Comparison of ENCODE assay signal across 16 cellular contexts in genomic region chr10:31315453-31315852, GRCh38. TPM values are rescaled to one million over a fixed set of nuclear protein-coding genes. Genes with fewer than 3 reads are reported as not detected.
DNase-seq lines count a peak whose midpoint lies in the region; ATAC-seq and TF ChIP-seq lines count a peak whose summit lies in the region.
"Had no signal": no experiment of that assay in that cellular context is flagged by ENCODE, and none has a peak within 500 bp of the region (broad histone marks: within the 10 kb centered on the region; RNA-seq: fewer than 3 reads in every experiment).

No MANE protein-coding gene starts in this region.

- no peak for TF ChIP-seq EP300 in SK-N-SH (IDR thresholded peaks at IDR 0.05; ENCODE audit: borderline replicate concordance in 1 of 2, low read depth in 1 of 2, low read length in 1 of 2)

- peak overlapping the region; percentile 10; the same call in 1 of the 2 replicates for H3K9ac ChIP-seq in SK-N-SH
- no peak overlapping the region for H3K9ac ChIP-seq in fibroblast of lung (ENCODE audit: insufficient read depth, low read length)
- no peak overlapping the region for H3K9ac ChIP-seq in subcutaneous abdominal adipose tissue (ENCODE audit: low read length in 5 of 5)

- H2AFZ ChIP-seq in SK-N-SH (ENCODE audit: low read depth) = peak overlapping the region; percentile 52; the same call in 1 of the 2 replicates
- no peak overlapping the region for H2AFZ ChIP-seq in fibroblast of lung (ENCODE audit: low read length)
- H2AFZ ChIP-seq: hepatocyte had no signal

- H3K79me2 ChIP-seq in SK-N-SH (ENCODE audit: insufficient read depth) = peaks cover 29% of the 10 kb centered on the region
- peaks cover 33% of the 10 kb centered on the region for H3K79me2 ChIP-seq in fibroblast of lung (ENCODE audit: control insufficient read depth, insufficient read depth, low read length)

- DNase-seq in SK-N-SH = no peak
- peak; percentile 31 for DNase-seq in T1000 (lab: John Stamatoyannopoulos, UW)
- DNase-seq in fibroblast of lung (ENCODE audit: low read depth in 2 of 2) = peak; percentile 61 to 85
- DNase-seq in ecto neural progenitor cell (ENCODE audit: low spot score) = no peak
- DNase-seq in GM19238 (ENCODE audit: insufficient read length, low spot score) = no peak
- DNase-seq in NCI-H524 (lab: John Stamatoyannopoulos, UW) = no peak
- DNase-seq: Caco-2, endodermal cell, OCI-M1, right lobe of liver had no signal

- TF ChIP-seq CTCF in SK-N-SH (IDR thresholded peaks at IDR 0.05) (no peak), fibroblast of lung (conservative IDR thresholded peaks at IDR 0.05 in 1 of 2, IDR thresholded peaks at IDR 0.05 in 1 of 2; ENCODE audit: low read depth in 1 of 2, low read length in 2 of 2) (no peak)

- H4K20me1 ChIP-seq in SK-N-SH (ENCODE audit: insufficient read depth) (no peaks in the 10 kb centered on the region), fibroblast of lung (ENCODE audit: control insufficient read depth, extremely low read depth, insufficient read depth, low read length) (no peaks in the 10 kb centered on the region)

- TF ChIP-seq RAD21 in SK-N-SH (IDR thresholded peaks at IDR 0.05; ENCODE audit: low read length) = no peak

- CTCF ChIA-PET in SK-N-SH (lab: Yijun Ruan, JAX) = no interaction called here

- POLR2A ChIA-PET in SK-N-SH (lab: Yijun Ruan, JAX) = no interaction called here

- H3K4me3 ChIP-seq in SK-N-SH (ENCODE audit: low read depth in 2 of 2, low read length in 1 of 2) (no peak overlapping the region), fibroblast of lung (replicated peaks in 1 of 4; ENCODE audit: control extremely low read depth in 1 of 4, insufficient read depth in 1 of 4, low read depth in 3 of 4, low read length in 4 of 4) (peak overlapping the region in 2 of 4 experiments; percentile 9 to 12), subcutaneous abdominal adipose tissue (ENCODE audit: low read depth in 1 of 5, low read length in 5 of 5) (no peak overlapping the region)
- H3K4me3 ChIP-seq: hepatocyte, right lobe of liver had no signal

- WGBS in SK-N-SH (ENCODE audit: low lambda C conversion rate) = 57% methylated on average over 4 of the region's 4 CpGs

- peak overlapping the region in 1 of 2 experiments; percentile 60; a peak in 2 of 4 replicates for H3K27ac ChIP-seq in SK-N-SH (ENCODE audit: low read depth in 2 of 2, low read length in 1 of 2)
- peak overlapping the region; percentile 47 for H3K27ac ChIP-seq in fibroblast of lung (ENCODE audit: insufficient read depth, low read length)
- peak overlapping the region; percentile 42 for H3K27ac ChIP-seq in subcutaneous abdominal adipose tissue (ENCODE audit: low read depth, low read length)
- H3K27ac ChIP-seq: 22Rv1, hepatocyte, right lobe of liver had no signal

- H3K9me3 ChIP-seq in SK-N-SH (no peaks in the 10 kb centered on the region), fibroblast of lung (ENCODE audit: control insufficient read depth, insufficient read depth, low read depth, low read length) (no peaks in the 10 kb centered on the region), subcutaneous abdominal adipose tissue (ENCODE audit: control insufficient read depth in 5 of 5, low read length in 5 of 5) (no peaks in the 10 kb centered on the region)
- H3K9me3 ChIP-seq: Caco-2, right lobe of liver had no signal

- peaks cover 24% of the 10 kb centered on the region for H3F3A ChIP-seq in SK-N-SH (replicated peaks; ENCODE audit: insufficient read depth)

- ATAC-seq in SK-N-SH treated with all-trans-retinoic acid at 6 μM for 48 hours = no peak
- ATAC-seq: left lobe of liver; natural killer cell treated with Interleukin-12 subunit alpha and Interleukin-12 subunit beta and Interleukin-15 and Interleukin-18, amount 100 ng/mL, for 72 hours; right lobe of liver had no signal

- peaks cover 0 to 4% of the 10 kb centered on the region in 2 experiments; a peak in 3 of 4 replicates for H3K4me1 ChIP-seq in SK-N-SH (ENCODE audit: control insufficient read depth in 1 of 2, insufficient read depth in 2 of 2, low read depth in 1 of 2, low read length in 1 of 2)
- H3K4me1 ChIP-seq in fibroblast of lung (ENCODE audit: control insufficient read depth, extremely low read depth, insufficient read depth, low read length) = peaks cover 14% of the 10 kb centered on the region
- H3K4me1 ChIP-seq in subcutaneous abdominal adipose tissue (ENCODE audit: control insufficient read depth in 5 of 5, insufficient read depth in 5 of 5, low read length in 5 of 5) = peaks cover 0 to 32% (median 28%) of the 10 kb centered on the region in 5 donors
- H3K4me1 ChIP-seq: Caco-2 had no signal

- peak overlapping the region; percentile 5; the same call in 1 of the 2 replicates for H3K4me2 ChIP-seq in SK-N-SH
- peak overlapping the region; percentile 65 for H3K4me2 ChIP-seq in fibroblast of lung (ENCODE audit: extremely low read depth, insufficient read depth, low read length)
- H3K4me2 ChIP-seq: hepatocyte had no signal

- H3K9me2 ChIP-seq in SK-N-SH = no peaks in the 10 kb centered on the region

- H3K27me3 ChIP-seq in SK-N-SH (ENCODE audit: insufficient read depth) (no peaks in the 10 kb centered on the region), fibroblast of lung (ENCODE audit: control insufficient read depth, insufficient read depth, low read length) (no peaks in the 10 kb centered on the region), subcutaneous abdominal adipose tissue (ENCODE audit: control insufficient read depth in 5 of 5, insufficient read depth in 4 of 5, low read length in 5 of 5) (no peaks in the 10 kb centered on the region)
- H3K27me3 ChIP-seq: hepatocyte, right lobe of liver had no signal

- no peaks in the 10 kb centered on the region for H3K36me3 ChIP-seq in SK-N-SH (replicated peaks in 1 of 2; ENCODE audit: control insufficient read depth in 1 of 2, insufficient read depth in 2 of 2, low read length in 1 of 2)
- H3K36me3 ChIP-seq in fibroblast of lung (ENCODE audit: control insufficient read depth, insufficient read depth, low read length) = no peaks in the 10 kb centered on the region
- peaks cover 0 to 5% (median 0%) of the 10 kb centered on the region in 5 donors for H3K36me3 ChIP-seq in subcutaneous abdominal adipose tissue (ENCODE audit: control insufficient read depth in 5 of 5, insufficient read depth in 5 of 5, low read length in 5 of 5)
- H3K36me3 ChIP-seq: right lobe of liver had no signal

TF ChIP-seq in SK-N-SH, 30 proteins besides CTCF, POLR2A, EP300 and RAD21 (continues in another document):
- TF ChIP-seq REST (IDR thresholded peaks at IDR 0.05; ENCODE audit: low read depth, low read length) = no peak
- no peak for TF ChIP-seq MXI1 (IDR thresholded peaks at IDR 0.05; ENCODE audit: low read depth, low read length)

TF ChIP-seq in SK-N-SH treated with all-trans-retinoic acid at 6 μM for 48 hours, 23 proteins besides CTCF, POLR2A, EP300 and RAD21 (continues in another document):
- TF ChIP-seq CSRNP3 (CRISPR knock-in tag; IDR thresholded peaks at IDR 0.05) = no peak
- no peak for TF ChIP-seq ZNF565 (CRISPR knock-in tag; conservative IDR thresholded peaks at IDR 0.05; ENCODE audit: low read depth)
- TF ChIP-seq ISL1 (CRISPR knock-in tag; IDR thresholded peaks at IDR 0.05) = no peak
- TF ChIP-seq TCF4 (CRISPR knock-in tag; IDR thresholded peaks at IDR 0.05; ENCODE audit: borderline replicate concordance) = no peak
- no peak for TF ChIP-seq OSR1 (CRISPR knock-in tag; IDR thresholded peaks at IDR 0.05)
- no peak for TF ChIP-seq GLIS3 (CRISPR knock-in tag; IDR thresholded peaks at IDR 0.05)
- TF ChIP-seq CREB5 (CRISPR knock-in tag; IDR thresholded peaks at IDR 0.05; ENCODE audit: low read depth) = no peak
- no peak for TF ChIP-seq POU6F1 (CRISPR knock-in tag; IDR thresholded peaks at IDR 0.05; ENCODE audit: borderline replicate concordance, low read depth)

RNA-seq across cellular contexts. Expression of gene ZEB1, which starts 3.6 kb away (rescaled TPM):
- polyA plus RNA-seq in SK-N-SH (2012; rRNA removed) (5.4 and 6.6 TPM in 2 replicates), fibroblast of lung (73.7 and 119 TPM in 2 replicates)
- polyA plus RNA-seq in SK-N-SH (2012; cell fraction: cytosol; rRNA removed) = 8.1 and 9.7 TPM in 2 replicates
- 5.9 and 11.2 TPM in 2 replicates for polyA plus RNA-seq in SK-N-SH (2012; cell fraction: nucleus; rRNA removed)
- 172 and 221 TPM in 2 replicates for total RNA-seq in fibroblast of lung
- 40.7 and 62.5 TPM in 2 replicates for polyA plus RNA-seq in fibroblast of lung (2012)
- polyA minus RNA-seq in fibroblast of lung (ENCODE audit: low replicate concordance) = 17.8 and 26.5 TPM in 2 replicates
- total RNA-seq: Caco-2 had no signal

Comparison
In these comparisons a context has a peak if more than half of its experiments do, and no peak if none do; other contexts are left out.
1. DNase-seq: peak in T1000 (single experiment) and fibroblast of lung (2 of 2); none in SK-N-SH (single experiment), ecto neural progenitor cell (single experiment), GM19238 (single experiment) and NCI-H524 (0 of 2).